ENCODE assay signal across 1 cellular context in the genomic region with DNA sequence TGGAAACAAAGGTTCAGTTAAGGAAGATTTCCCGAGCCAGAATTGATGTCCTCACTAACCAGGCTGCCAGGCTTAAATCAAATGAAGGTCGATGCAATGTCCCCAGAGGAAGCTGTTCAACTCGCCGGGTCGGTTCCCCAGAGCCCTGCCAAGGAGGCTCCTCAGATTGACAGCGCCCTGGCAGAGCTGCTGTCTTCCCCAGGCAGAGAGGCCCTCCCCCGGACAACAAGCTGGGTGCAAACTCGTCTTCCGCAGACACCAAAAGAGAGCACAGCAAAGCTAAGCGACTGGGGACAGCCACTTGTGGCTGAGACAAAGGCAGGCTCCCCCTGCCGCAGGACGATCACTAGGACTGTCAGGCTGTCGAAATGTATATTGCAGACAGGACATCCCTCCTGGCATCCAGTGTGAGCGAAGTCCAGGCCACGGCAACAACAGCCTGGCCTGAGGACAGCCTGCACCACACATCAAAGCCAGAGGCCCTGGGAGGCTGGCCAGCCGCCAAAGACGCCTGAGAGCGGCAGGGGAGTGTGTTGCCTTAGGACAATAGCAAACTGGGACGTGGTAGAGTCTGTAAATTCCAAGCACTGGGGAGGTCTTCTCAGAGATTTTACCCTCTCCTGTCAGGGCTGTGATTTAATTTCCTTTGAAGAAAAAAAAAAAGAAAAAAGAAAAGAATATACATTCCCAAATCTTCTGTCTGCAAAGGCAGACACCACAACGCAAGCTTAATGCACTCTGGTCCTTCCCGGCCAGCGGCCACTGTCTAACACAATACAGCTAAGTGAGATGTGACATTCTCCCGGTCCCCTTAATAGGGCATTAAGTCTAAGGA.
TF ChIP-seq lines count a peak whose summit lies in the region.

No MANE protein-coding gene starts in this region.

TF ChIP-seq in IMR-90, 13 proteins besides CTCF, POLR2A, EP300 and RAD21 (continued from another document):
- TF ChIP-seq, protein P1, sequence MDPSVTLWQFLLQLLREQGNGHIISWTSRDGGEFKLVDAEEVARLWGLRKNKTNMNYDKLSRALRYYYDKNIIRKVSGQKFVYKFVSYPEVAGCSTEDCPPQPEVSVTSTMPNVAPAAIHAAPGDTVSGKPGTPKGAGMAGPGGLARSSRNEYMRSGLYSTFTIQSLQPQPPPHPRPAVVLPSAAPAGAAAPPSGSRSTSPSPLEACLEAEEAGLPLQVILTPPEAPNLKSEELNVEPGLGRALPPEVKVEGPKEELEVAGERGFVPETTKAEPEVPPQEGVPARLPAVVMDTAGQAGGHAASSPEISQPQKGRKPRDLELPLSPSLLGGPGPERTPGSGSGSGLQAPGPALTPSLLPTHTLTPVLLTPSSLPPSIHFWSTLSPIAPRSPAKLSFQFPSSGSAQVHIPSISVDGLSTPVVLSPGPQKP (IDR thresholded peaks at IDR 0.05; ENCODE audit: borderline replicate concordance, low read depth, low read length), result no peak
